ENCODE assay signal across 27 cellular contexts in the genomic region with DNA sequence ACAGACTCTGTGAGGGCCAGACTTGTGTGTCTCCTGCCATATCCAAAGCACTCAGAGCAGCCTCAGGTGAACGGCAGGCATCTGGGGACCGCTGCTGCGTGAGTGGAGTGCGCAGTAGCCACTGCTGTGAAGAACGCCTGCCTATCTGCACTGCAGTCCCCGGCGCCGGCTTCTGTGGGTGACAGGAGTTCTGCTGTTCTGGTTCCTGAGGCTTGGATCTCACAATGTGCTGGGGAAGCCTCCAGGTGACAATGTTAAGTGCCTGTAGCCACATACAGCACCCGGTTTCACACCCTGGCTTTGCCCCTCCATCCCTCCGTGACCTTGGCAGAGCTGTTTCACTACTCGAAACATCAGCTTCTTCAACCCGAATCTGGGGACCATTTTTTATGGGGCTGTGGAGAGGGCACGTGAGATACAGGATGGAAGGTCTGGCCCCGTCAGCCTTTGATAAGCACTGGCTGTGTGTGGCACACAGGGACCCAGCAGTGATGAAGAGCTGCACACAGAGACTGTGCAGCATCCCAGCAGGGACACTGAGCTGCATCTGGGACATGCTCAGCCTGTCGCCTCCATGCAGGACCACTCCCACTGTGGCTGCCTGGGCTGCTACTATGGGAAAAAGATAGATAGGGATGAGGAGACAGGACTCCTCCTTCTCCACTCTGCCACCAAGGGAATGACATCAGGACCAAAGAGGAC. TPM values are rescaled to one million over a fixed set of nuclear protein-coding genes. Genes with fewer than 3 reads are reported as not detected.
DNase-seq lines count a peak whose midpoint lies in the region; ATAC-seq, FAIRE-seq and TF ChIP-seq lines count a peak whose summit lies in the region.
"Had no signal": no experiment of that assay in that cellular context is flagged by ENCODE, and none has a peak within 500 bp of the region (broad histone marks: within the 10 kb centered on the region; RNA-seq: fewer than 3 reads in every experiment).

No MANE protein-coding gene starts in this region.

- H3K27ac ChIP-seq in kidney (ENCODE audit: low read depth in 2 of 2, low read length in 2 of 2) (no peak overlapping the region), osteoblast (ENCODE audit: low read depth, low read length) (no peak overlapping the region), SJCRH30 (no peak overlapping the region)
- H3K27ac ChIP-seq: 22Rv1; BLaER1 treated with 17β-estradiol and CSF1 and Interleukin-3, amounts not matched to agents 10 nM and 100 nM; GM23248 had no signal

- TF ChIP-seq CTCF in kidney (IDR thresholded peaks at IDR 0.05; ENCODE audit: borderline replicate concordance, extremely low read depth, insufficient read depth), result no peak
- TF ChIP-seq CTCF in osteoblast (IDR thresholded peaks at IDR 0.05; ENCODE audit: extremely low read depth, low read depth, low read length), result no peak

- no peak for FAIRE-seq in kidney (lab: Jason Lieb, UNC)
- FAIRE-seq: A204.1, D721Med, GM12878, GM19239, H1 had no signal

- H2AFZ ChIP-seq in osteoblast (ENCODE audit: low read length), result no peak overlapping the region
- H2AFZ ChIP-seq: GM23248 had no signal

- H3K79me2 ChIP-seq in osteoblast (ENCODE audit: insufficient read depth, low read length), result peaks cover 27% of the 10 kb centered on the region

- no peak overlapping the region for H3K9ac ChIP-seq in kidney (ENCODE audit: low read length in 2 of 2)
- H3K9ac ChIP-seq: BLaER1 treated with 17β-estradiol and CSF1 and Interleukin-3, amounts not matched to agents 10 nM and 100 nM; GM23248 had no signal

- H3K4me3 ChIP-seq in kidney (ENCODE audit: low read length in 2 of 2) (no peak overlapping the region), osteoblast (ENCODE audit: insufficient read depth, low read length) (no peak overlapping the region), SJCRH30 (no peak overlapping the region)
- H3K4me3 ChIP-seq: BLaER1 treated with 17β-estradiol and CSF1 and Interleukin-3, amounts not matched to agents 10 nM and 100 nM; GM12878; GM23248 had no signal

- no peak for ATAC-seq in Right ventricle myocardium superior (ENCODE audit: poor library complexity)
- no peak for ATAC-seq in left ventricle myocardium superior
- ATAC-seq: GM12878, HCT116 had no signal

- intact Hi-C loops in Right ventricle myocardium superior (cut with DNase I), result no loop called here
- intact Hi-C loops in left ventricle myocardium superior (cut with micrococcal nuclease), result no loop called here
- intact Hi-C loops in kidney (cut with DNase I), result no loop called here

- DNase-seq in Right ventricle myocardium superior (peak; percentile 16), left ventricle myocardium superior (no peak), kidney (peak; percentile 65), osteoblast (ENCODE audit: insufficient read length, low spot score, missing footprints) (peak; percentile 61), mucosa of gallbladder (ENCODE audit: low spot score) (no peak), AML-193 (lab: John Stamatoyannopoulos, UW) (no peak), cerebellar nuclear complex (lab: John Stamatoyannopoulos, UW) (no peak), SJCRH30 (no peak)
- DNase-seq: BE2C; CD4-positive, alpha-beta T cell; CD8-positive, alpha-beta memory T cell; DMS 273 treated with DMSO at 0.1 percent for 48 hours; DMS79; EL; GDM1; GM23248; H9; HFFc6 had no signal

- H3K36me3 ChIP-seq in kidney (ENCODE audit: control insufficient read depth in 1 of 2, insufficient read depth in 2 of 2, low read length in 2 of 2) (peaks cover 12 to 16% of the 10 kb centered on the region in 2 donors), osteoblast (ENCODE audit: insufficient read depth, low read length) (peaks cover 56% of the 10 kb centered on the region), SJCRH30 (peaks cover 40% of the 10 kb centered on the region)

- H3K4me1 ChIP-seq in kidney (ENCODE audit: control insufficient read depth in 1 of 2, insufficient read depth in 1 of 2, low read depth in 1 of 2, low read length in 2 of 2) (peaks cover 32 to 41% of the 10 kb centered on the region in 2 donors), osteoblast (ENCODE audit: insufficient read depth, low read length) (no peaks in the 10 kb centered on the region), SJCRH30 (no peaks in the 10 kb centered on the region)
- H3K4me1 ChIP-seq: BE2C; BLaER1 treated with 17β-estradiol and CSF1 and Interleukin-3, amounts not matched to agents 10 nM and 100 nM had no signal

- H3K9me3 ChIP-seq in kidney (ENCODE audit: control insufficient read depth in 1 of 2, low read length in 2 of 2) (no peaks in the 10 kb centered on the region), osteoblast (ENCODE audit: low read depth, low read length) (no peaks in the 10 kb centered on the region), SJCRH30 (replicated peaks) (no peaks in the 10 kb centered on the region)
- H3K9me3 ChIP-seq: BE2C; BLaER1 treated with 17β-estradiol and CSF1 and Interleukin-3, amounts not matched to agents 10 nM and 100 nM had no signal

- no peak overlapping the region for H3K4me2 ChIP-seq in osteoblast (ENCODE audit: insufficient read depth, low read length)
- H3K4me2 ChIP-seq: BLaER1 treated with 17β-estradiol and CSF1 and Interleukin-3, amounts not matched to agents 10 nM and 100 nM had no signal

- no peaks in the 10 kb centered on the region for H3K27me3 ChIP-seq in osteoblast (ENCODE audit: insufficient read depth, low read length)
- H3K27me3 ChIP-seq in SJCRH30, result no peaks in the 10 kb centered on the region
- H3K27me3 ChIP-seq: BE2C; BLaER1 treated with 17β-estradiol and CSF1 and Interleukin-3, amounts not matched to agents 10 nM and 100 nM had no signal

- peaks cover 31% of the 10 kb centered on the region for H4K20me1 ChIP-seq in osteoblast (ENCODE audit: insufficient read depth, low read length)

RNA-seq across cellular contexts. Expression of a gene that starts 28.3 kb away (rescaled TPM):
- 49.4 TPM for total RNA-seq in Right ventricle myocardium superior
- 53.3 TPM for total RNA-seq in left ventricle myocardium superior
- total RNA-seq in kidney, result 64.7 TPM
- 34.6 TPM for polyA plus RNA-seq in kidney (ENCODE audit: insufficient read depth, low read depth, low replicate concordance)
- 23.0 and 25.7 TPM in 2 replicates for total RNA-seq in osteoblast
- 68.9 TPM for total RNA-seq in mucosa of gallbladder
- 79.4 and 79.6 TPM in 2 replicates for total RNA-seq in SJCRH30 (2014; rRNA removed; shearing (Covaris generic))

RNA-seq across cellular contexts. Expression of a gene that starts 33.7 kb away (rescaled TPM):
- total RNA-seq in Right ventricle myocardium superior (116 TPM), left ventricle myocardium superior (115 TPM), kidney (57.8 TPM), osteoblast (52.5 and 55.4 TPM in 2 replicates), mucosa of gallbladder (46.2 TPM)
- polyA plus RNA-seq in kidney (ENCODE audit: insufficient read depth, low read depth, low replicate concordance), result 46.7 TPM
- total RNA-seq in SJCRH30 (2014; rRNA removed; shearing (Covaris generic)), result 49.5 and 55.2 TPM in 2 replicates

RNA-seq across cellular contexts. Expression of a gene that starts 51.2 kb away (rescaled TPM):
- total RNA-seq in Right ventricle myocardium superior (0.16 TPM), left ventricle myocardium superior (0.20 TPM), kidney (25.9 TPM), osteoblast (1.5 and 2.5 TPM in 2 replicates), mucosa of gallbladder (5.9 TPM)
- 8.9 TPM for polyA plus RNA-seq in kidney (ENCODE audit: insufficient read depth, low read depth, low replicate concordance)
- 1.0 TPM in 2 replicates for total RNA-seq in SJCRH30 (2014; rRNA removed; shearing (Covaris generic))
- total RNA-seq: CD4-positive, alpha-beta T cell had no signal
- polyA plus RNA-seq: CD14-positive monocyte; CD8-positive, alpha-beta memory T cell had no signal

RNA-seq across cellular contexts. Expression of a gene that starts 57.0 kb away (rescaled TPM):
- 9.4 TPM for total RNA-seq in Right ventricle myocardium superior
- total RNA-seq in left ventricle myocardium superior, result 9.7 TPM
- 18.4 TPM for total RNA-seq in kidney
- polyA plus RNA-seq in kidney (ENCODE audit: insufficient read depth, low read depth, low replicate concordance), result 24.3 TPM
- 16.8 and 18.5 TPM in 2 replicates for total RNA-seq in osteoblast
- total RNA-seq in mucosa of gallbladder, result 18.7 TPM
- 15.8 and 17.4 TPM in 2 replicates for total RNA-seq in SJCRH30 (2014; rRNA removed; shearing (Covaris generic))

Comparison
In these comparisons a context has a peak if more than half of its experiments do, and no peak if none do; other contexts are left out.
1. DNase-seq: peak in Right ventricle myocardium superior (single experiment), kidney (single experiment) and osteoblast (single experiment); none in left ventricle myocardium superior (single experiment), mucosa of gallbladder (single experiment), AML-193 (0 of 2), cerebellar nuclear complex (0 of 2) and SJCRH30 (0 of 2).